In genomic region chr11:98733378-98733777, GRCh38 we compare ENCODE assay signal across 7 cellular contexts.
DNase-seq lines count a peak whose midpoint lies in the region; ATAC-seq and TF ChIP-seq lines count a peak whose summit lies in the region.
"Not testable (repeated sequence)": the region's sequence is repeated elsewhere in the genome, so short reads cannot be mapped to it uniquely, and the experiment has no call there.

No MANE protein-coding gene starts in this region.

- H3K9ac ChIP-seq in mesenchymal stem cell (ENCODE audit: low read length) = not testable (repeated sequence)

- not testable (repeated sequence) for H2BK12ac ChIP-seq in mesenchymal stem cell (ENCODE audit: low read length in 2 of 2)

- not testable (repeated sequence) for H2BK5ac ChIP-seq in mesenchymal stem cell (ENCODE audit: low read depth, low read length, poor library complexity, severe bottlenecking)

- not testable (repeated sequence) for H3K23ac ChIP-seq in mesenchymal stem cell (ENCODE audit: low read length in 2 of 2)

- H3K18ac ChIP-seq in mesenchymal stem cell (ENCODE audit: low read depth in 1 of 2, low read length in 2 of 2) = not testable (repeated sequence)

- H3K4me1 ChIP-seq in BE2C; HEK293 (ENCODE audit: control insufficient read depth, insufficient read depth, low read length); foreskin keratinocyte; mesenchymal stem cell (ENCODE audit: control insufficient read depth, insufficient read depth, low read depth, low read length): not testable (repeated sequence)

- H2AK5ac ChIP-seq in mesenchymal stem cell (ENCODE audit: low read length, severe bottlenecking) = not testable (repeated sequence)

- peaks cover 15% of the 10 kb centered on the region for H3K9me3 Mint-ChIP-seq in WTC11

- H3K27ac Mint-ChIP-seq in WTC11 = peak overlapping the region; percentile 10; the same call in 1 of the 2 replicates

- H3K4me3 ChIP-seq in BE2C (ENCODE audit: low read depth, low read length); HEK293 (ENCODE audit: low read depth, low read length); mesenchymal stem cell (ENCODE audit: insufficient read depth in 1 of 2, low read depth in 1 of 2, low read length in 2 of 2): not testable (repeated sequence)

- not testable (repeated sequence) for H3K4ac ChIP-seq in mesenchymal stem cell (ENCODE audit: low read depth in 1 of 2, low read length in 2 of 2)

- WGBS in mesenchymal stem cell = 18% methylated on average over 5 of the region's 5 CpGs

- not testable (repeated sequence) for H4K91ac ChIP-seq in mesenchymal stem cell (ENCODE audit: low read length)

- CTCF ChIA-PET in HEK293 (lab: Yijun Ruan, JAX); WTC11 (lab: Charles Lee): not testable (repeated sequence)

- H3K36me3 Mint-ChIP-seq in WTC11 = not testable (repeated sequence)

- peaks cover 18% of the 10 kb centered on the region for H3K4me1 Mint-ChIP-seq in WTC11

- not testable (repeated sequence) for H3K36me3 ChIP-seq in BE2C; HEK293 (ENCODE audit: control insufficient read depth in 2 of 2, insufficient read depth in 1 of 2, low read length in 2 of 2); mesenchymal stem cell (ENCODE audit: control insufficient read depth in 1 of 2, insufficient read depth in 2 of 2, low read depth in 1 of 2, low read length in 2 of 2)

- H2BK120ac ChIP-seq in mesenchymal stem cell (ENCODE audit: low read depth, low read length) = not testable (repeated sequence)

- H3K4me3 Mint-ChIP-seq in WTC11 = not testable (repeated sequence)

- not testable (repeated sequence) for H4K8ac ChIP-seq in mesenchymal stem cell (ENCODE audit: low read length)

- H3K9me3 ChIP-seq in BE2C; HEK293 (ENCODE audit: control insufficient read depth, insufficient read depth, low read depth, low read length); mesenchymal stem cell (ENCODE audit: control insufficient read depth, low read length): not testable (repeated sequence)

- H3K27me3 ChIP-seq in BE2C; foreskin keratinocyte; mesenchymal stem cell (ENCODE audit: control insufficient read depth in 1 of 2, insufficient read depth in 1 of 2, low read length in 2 of 2): not testable (repeated sequence)

- H3K27ac ChIP-seq in HEK293 (ENCODE audit: extremely low read depth, low read depth, low read length); foreskin keratinocyte; mesenchymal stem cell (ENCODE audit: low read length, poor library complexity, severe bottlenecking): not testable (repeated sequence)

- not testable (repeated sequence) for H3K14ac ChIP-seq in mesenchymal stem cell (ENCODE audit: low read length in 2 of 2)

- H3K4me2 ChIP-seq in mesenchymal stem cell (ENCODE audit: low read length, poor library complexity, severe bottlenecking) = not testable (repeated sequence)

- not testable (repeated sequence) for H3K27me3 Mint-ChIP-seq in WTC11 (ENCODE audit: low read depth)

- POLR2A ChIA-PET in HEK293 (lab: Yijun Ruan, JAX) = not testable (repeated sequence)
- POLR2A ChIA-PET in WTC11 (lab: Charles Lee) = interaction anchor here (0.6 kb wide), 1 partner anchor 1088 kb away, joined by 3 read pairs; no protein-coding TSS in a partner anchor

- not testable (repeated sequence) for TF ChIP-seq CTCF in BE2C (IDR thresholded peaks at IDR 0.05; ENCODE audit: low read depth, low read length); HEK293 (tag by site-specific recombination; IDR thresholded peaks at IDR 0.05); WTC11 (IDR thresholded peaks at IDR 0.05); foreskin keratinocyte (conservative IDR thresholded peaks at IDR 0.05)

- ATAC-seq in WTC11 = not testable (repeated sequence)
- ATAC-seq in foreskin keratinocyte = peak; percentile 44

- DNase-seq in BE2C (peak; percentile 33), NCI-H2171 (lab: John Stamatoyannopoulos, UW) (peak; percentile 28), OCI-M1 (lab: John Stamatoyannopoulos, UW) (peak; percentile 17), foreskin keratinocyte (peak; percentile 35 to 57), mesenchymal stem cell (peak; percentile 7)
- not testable (repeated sequence) for DNase-seq in WTC11 (ENCODE audit: low spot score)

- H2BK15ac ChIP-seq in mesenchymal stem cell (ENCODE audit: low read depth, poor library complexity, severe bottlenecking) = not testable (repeated sequence)

- not testable (repeated sequence) for H2AFZ ChIP-seq in mesenchymal stem cell (ENCODE audit: low read depth, low read length)

- not testable (repeated sequence) for H3K79me1 ChIP-seq in mesenchymal stem cell (replicated peaks; ENCODE audit: low read length, poor library complexity, severe bottlenecking)

TF ChIP-seq in HEK293, 187 proteins besides CTCF, POLR2A, EP300 and RAD21:
- peak; percentile 15 for TF ChIP-seq SETDB1 (IDR thresholded peaks at IDR 0.05; ENCODE audit: insufficient read length, low read length)
